In the genomic region with DNA sequence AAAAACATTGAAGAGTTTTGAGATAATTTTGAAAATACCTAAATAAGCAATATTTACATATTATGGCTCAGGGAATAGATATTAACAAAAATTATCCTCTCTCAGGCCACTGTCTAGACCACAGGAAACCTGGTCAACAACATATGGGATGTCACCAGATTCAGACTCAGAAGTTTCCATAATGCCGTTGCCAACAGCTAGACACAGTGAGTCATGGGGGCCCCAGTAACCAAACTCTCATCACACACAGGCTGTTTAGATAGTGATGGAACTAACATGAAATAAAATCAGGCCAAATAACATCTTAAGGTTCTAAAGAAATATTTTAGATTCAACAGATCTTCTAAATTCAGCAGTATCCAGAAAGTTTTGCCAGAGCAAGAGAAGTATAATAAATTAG, we compare ENCODE assay signal across 14 cellular contexts.
DNase-seq lines count a peak whose midpoint lies in the region; ATAC-seq and TF ChIP-seq lines count a peak whose summit lies in the region.
"Had no signal": no experiment of that assay in that cellular context is flagged by ENCODE, and none has a peak within 500 bp of the region (broad histone marks: within the 10 kb centered on the region; RNA-seq: fewer than 3 reads in every experiment).

No MANE protein-coding gene starts in this region.

- H3K79me1 ChIP-seq in mesenchymal stem cell (replicated peaks; ENCODE audit: low read length, poor library complexity, severe bottlenecking): no peaks in the 10 kb centered on the region

- H3K4me3 Mint-ChIP-seq in endodermal cell: no peak overlapping the region
- H3K4me3 Mint-ChIP-seq: natural killer cell, type B pancreatic cell had no signal

- peaks cover 5% of the 10 kb centered on the region for H3K9me3 Mint-ChIP-seq in endodermal cell
- H3K9me3 Mint-ChIP-seq: type B pancreatic cell had no signal

- peak; percentile 11 for DNase-seq in AG09319 (ENCODE audit: extremely low read depth, low read depth)
- peak; percentile 16 for DNase-seq in NCI-H446 treated with DMSO at 0.1 percent for 48 hours (lab: John Stamatoyannopoulos, UW)
- peak; percentile 67 for DNase-seq in dedifferentiated amniotic fluid mesenchymal stem cell (ENCODE audit: extremely low spot score)
- peak; percentile 97 for DNase-seq in mesenchymal stem cell
- DNase-seq in endodermal cell: no peak
- no peak for DNase-seq in GDM1 (lab: John Stamatoyannopoulos, UW)
- DNase-seq in GM19238 (ENCODE audit: insufficient read length, low spot score): no peak
- DNase-seq: natural killer cell, NCI-H1092 treated with DMSO at 0.1 percent for 48 hours, NCI-H510A treated with DMSO at 0.1 percent for 48 hours, small intestine had no signal

- H2BK12ac ChIP-seq in mesenchymal stem cell (ENCODE audit: low read length in 2 of 2): no peak overlapping the region

- no peaks in the 10 kb centered on the region for H3K36me3 ChIP-seq in mesenchymal stem cell (ENCODE audit: control insufficient read depth in 1 of 2, insufficient read depth in 2 of 2, low read depth in 1 of 2, low read length in 2 of 2)
- no peaks in the 10 kb centered on the region for H3K36me3 ChIP-seq in endodermal cell (ENCODE audit: control insufficient read depth, insufficient read depth, low read length)
- H3K36me3 ChIP-seq: BLaER1 had no signal

- H3K4ac ChIP-seq in mesenchymal stem cell (ENCODE audit: low read depth in 1 of 2, low read length in 2 of 2): no peak overlapping the region

- H3K36me3 Mint-ChIP-seq in endodermal cell (ENCODE audit: low read depth): peaks cover 5% of the 10 kb centered on the region
- H3K36me3 Mint-ChIP-seq: natural killer cell, type B pancreatic cell had no signal

- WGBS in mesenchymal stem cell: no CpG with 5 or more reads among the region's 1 CpG
- WGBS in endodermal cell (ENCODE audit: insufficient coverage in 1 of 2, insufficient read length in 1 of 2), 2 experiments: 100% methylated on average over 1 of the region's 1 CpG

- H3K23ac ChIP-seq in mesenchymal stem cell (ENCODE audit: low read length in 2 of 2): no peak overlapping the region

- no peak overlapping the region for H2AK5ac ChIP-seq in mesenchymal stem cell (ENCODE audit: low read length, severe bottlenecking)

- H3K4me1 ChIP-seq in mesenchymal stem cell (ENCODE audit: control insufficient read depth, insufficient read depth, low read depth, low read length) (no peaks in the 10 kb centered on the region), endodermal cell (ENCODE audit: control insufficient read depth, insufficient read depth, low read length) (no peaks in the 10 kb centered on the region)
- H3K4me1 ChIP-seq: BLaER1 had no signal

- no peak overlapping the region for H2BK15ac ChIP-seq in mesenchymal stem cell (ENCODE audit: low read depth, poor library complexity, severe bottlenecking)

- H3K4me2 ChIP-seq in mesenchymal stem cell (ENCODE audit: low read length, poor library complexity, severe bottlenecking): no peak overlapping the region
- H3K4me2 ChIP-seq: BLaER1 had no signal

- H2BK120ac ChIP-seq in mesenchymal stem cell (ENCODE audit: low read depth, low read length): no peak overlapping the region

- H4K91ac ChIP-seq in mesenchymal stem cell (ENCODE audit: low read length): no peak overlapping the region

- H3K4me1 Mint-ChIP-seq in endodermal cell: no peaks in the 10 kb centered on the region
- H3K4me1 Mint-ChIP-seq: natural killer cell had no signal

- H2BK5ac ChIP-seq in mesenchymal stem cell (ENCODE audit: low read depth, low read length, poor library complexity, severe bottlenecking): no peak overlapping the region

- H4K8ac ChIP-seq in mesenchymal stem cell (ENCODE audit: low read length): no peak overlapping the region

- H2AFZ ChIP-seq in mesenchymal stem cell (ENCODE audit: low read depth, low read length): no peak overlapping the region

- H3K9me3 ChIP-seq in mesenchymal stem cell (ENCODE audit: control insufficient read depth, low read length) (no peaks in the 10 kb centered on the region), endodermal cell (ENCODE audit: control insufficient read depth, low read length) (peaks cover 5% of the 10 kb centered on the region)
- H3K9me3 ChIP-seq: BLaER1 had no signal

- no peak overlapping the region for H3K27ac Mint-ChIP-seq in endodermal cell
- H3K27ac Mint-ChIP-seq: natural killer cell, type B pancreatic cell had no signal

- H3K9ac ChIP-seq in mesenchymal stem cell (ENCODE audit: low read length) (peak overlapping the region; percentile 85), endodermal cell (ENCODE audit: extremely low read depth, low read length, poor library complexity, severe bottlenecking) (no peak overlapping the region)
- H3K9ac ChIP-seq: BLaER1 had no signal

- no peak overlapping the region for H3K18ac ChIP-seq in mesenchymal stem cell (ENCODE audit: low read depth in 1 of 2, low read length in 2 of 2)

- H3K4me3 ChIP-seq in mesenchymal stem cell (ENCODE audit: insufficient read depth in 1 of 2, low read depth in 1 of 2, low read length in 2 of 2) (no peak overlapping the region), endodermal cell (ENCODE audit: low read length) (no peak overlapping the region)
- H3K4me3 ChIP-seq: BLaER1 had no signal

- H3K27ac ChIP-seq in mesenchymal stem cell (ENCODE audit: low read length, poor library complexity, severe bottlenecking): no peak overlapping the region
- no peak overlapping the region for H3K27ac ChIP-seq in endodermal cell (ENCODE audit: low read depth, low read length)
- H3K27ac ChIP-seq: BLaER1 had no signal

- H3K14ac ChIP-seq in mesenchymal stem cell (ENCODE audit: low read length in 2 of 2): no peak overlapping the region

- TF ChIP-seq CTCF in AG09319 (IDR thresholded peaks at IDR 0.05; ENCODE audit: low read depth, low read length) (no peak), endodermal cell (conservative IDR thresholded peaks at IDR 0.05) (no peak)

- H3K27me3 Mint-ChIP-seq in endodermal cell (ENCODE audit: insufficient read depth): no peaks in the 10 kb centered on the region
- H3K27me3 Mint-ChIP-seq: type B pancreatic cell had no signal

- ATAC-seq in GM18517 (IDR thresholded peaks at IDR 0.05; ENCODE audit: unreplicated experiment): no peak
- ATAC-seq: natural killer cell had no signal

- H3K27me3 ChIP-seq in mesenchymal stem cell (ENCODE audit: control insufficient read depth in 1 of 2, insufficient read depth in 1 of 2, low read length in 2 of 2) (no peaks in the 10 kb centered on the region), endodermal cell (ENCODE audit: control insufficient read depth, insufficient read depth, low read length, poor library complexity, severe bottlenecking) (no peaks in the 10 kb centered on the region)
- H3K27me3 ChIP-seq: BLaER1 had no signal

Comparison
In these comparisons a context has a peak if more than half of its experiments do, and no peak if none do; other contexts are left out.
1. DNase-seq: peak in AG09319 (single experiment), NCI-H446 treated with DMSO at 0.1 percent for 48 hours (single experiment), dedifferentiated amniotic fluid mesenchymal stem cell (single experiment) and mesenchymal stem cell (single experiment); none in endodermal cell (single experiment), GDM1 (single experiment) and GM19238 (single experiment).